8 cellular contexts compared by ENCODE assay signal in the genomic region with DNA sequence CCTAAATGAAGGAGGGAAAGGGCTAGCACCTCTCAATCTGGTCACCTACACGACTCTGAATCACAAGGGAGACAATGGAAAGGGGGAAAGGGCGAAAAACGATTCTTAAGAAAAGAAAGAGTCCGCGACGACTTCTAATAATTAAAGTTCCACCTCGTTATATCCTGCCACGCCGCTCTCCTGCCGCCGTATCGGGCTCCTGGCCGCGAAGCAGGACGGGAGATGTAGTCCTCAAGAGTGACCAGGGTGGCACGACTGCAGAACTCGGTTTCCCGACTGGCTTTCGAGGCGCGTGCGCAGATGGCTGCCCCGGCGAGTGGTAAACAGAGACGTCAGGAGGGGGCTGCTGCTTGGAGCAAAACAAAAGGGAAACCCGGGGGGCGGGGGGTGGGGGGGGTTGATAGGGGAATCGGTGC. TPM values are rescaled to one million over a fixed set of nuclear protein-coding genes. Genes with fewer than 3 reads are reported as not detected.
DNase-seq lines count a peak whose midpoint lies in the region; ATAC-seq and TF ChIP-seq lines count a peak whose summit lies in the region.

A gene with protein sequence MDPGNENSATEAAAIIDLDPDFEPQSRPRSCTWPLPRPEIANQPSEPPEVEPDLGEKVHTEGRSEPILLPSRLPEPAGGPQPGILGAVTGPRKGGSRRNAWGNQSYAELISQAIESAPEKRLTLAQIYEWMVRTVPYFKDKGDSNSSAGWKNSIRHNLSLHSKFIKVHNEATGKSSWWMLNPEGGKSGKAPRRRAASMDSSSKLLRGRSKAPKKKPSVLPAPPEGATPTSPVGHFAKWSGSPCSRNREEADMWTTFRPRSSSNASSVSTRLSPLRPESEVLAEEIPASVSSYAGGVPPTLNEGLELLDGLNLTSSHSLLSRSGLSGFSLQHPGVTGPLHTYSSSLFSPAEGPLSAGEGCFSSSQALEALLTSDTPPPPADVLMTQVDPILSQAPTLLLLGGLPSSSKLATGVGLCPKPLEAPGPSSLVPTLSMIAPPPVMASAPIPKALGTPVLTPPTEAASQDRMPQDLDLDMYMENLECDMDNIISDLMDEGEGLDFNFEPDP (plus strand): TSS at position 297 of the 416 bp plus-strand sequence. CDS start 678 bp downstream, outside the sequence.

- peaks cover 4% of the 10 kb centered on the region for H3K27me3 Mint-ChIP-seq in dendritic cell treated with granulocyte-macrophage colony-stimulating factor and Interleukin-4, amounts not matched to agents 40 ng/mL and 50 ng/mL, for 4 days

- intact Hi-C loops in dendritic cell treated with granulocyte-macrophage colony-stimulating factor and Interleukin-4, amounts not matched to agents 40 ng/mL and 50 ng/mL, for 4 days (cut with micrococcal nuclease): no loop called here
- intact Hi-C loops in right lobe of liver (cut with DNase I): no loop called here

- TF ChIP-seq CTCF in BE2C (IDR thresholded peaks at IDR 0.05; ENCODE audit: low read depth, low read length): no peak
- no peak for TF ChIP-seq CTCF in right lobe of liver (IDR thresholded peaks at IDR 0.05)

- WGBS in right lobe of liver (ENCODE audit: insufficient coverage, low coverage, low lambda C conversion rate, missing lambda C conversion rate): 10% methylated on average over 27 of the region's 28 CpGs

- H3K4me3 ChIP-seq in BE2C (ENCODE audit: low read depth, low read length) (peak within 1 kb of the TSS; percentile 74), right lobe of liver (peak within 1 kb of the TSS; percentile 39 to 59 (median 54))

- TF ChIP-seq POLR2A in right lobe of liver (IDR thresholded peaks at IDR 0.05): no peak

- no peaks in the 10 kb centered on the region for H3K9me3 Mint-ChIP-seq in dendritic cell treated with granulocyte-macrophage colony-stimulating factor and Interleukin-4, amounts not matched to agents 40 ng/mL and 50 ng/mL, for 4 days

- peak; percentile 82 for ATAC-seq in GM19324 (IDR thresholded peaks at IDR 0.05; ENCODE audit: low FRiP score, unreplicated experiment)
- ATAC-seq in HG03520 (IDR thresholded peaks at IDR 0.05; ENCODE audit: unreplicated experiment): peak; percentile 91
- peak; percentile 94 to 97 (median 96) for ATAC-seq in right lobe of liver

- no peaks in the 10 kb centered on the region for H3K4me1 ChIP-seq in BE2C
- H3K4me1 ChIP-seq in right lobe of liver: no peaks in the 10 kb centered on the region

- H3K27ac Mint-ChIP-seq in dendritic cell treated with granulocyte-macrophage colony-stimulating factor and Interleukin-4, amounts not matched to agents 40 ng/mL and 50 ng/mL, for 4 days: peak within 1 kb of the TSS; percentile 87

- peak within 1 kb of the TSS in 1 of 3 donors; percentile 34 for H3K27ac ChIP-seq in right lobe of liver

- peaks cover 9% of the 10 kb centered on the region for H3K4me1 Mint-ChIP-seq in dendritic cell treated with granulocyte-macrophage colony-stimulating factor and Interleukin-4, amounts not matched to agents 40 ng/mL and 50 ng/mL, for 4 days (ENCODE audit: low read depth)

- H3K27me3 ChIP-seq in BE2C (no peaks in the 10 kb centered on the region), right lobe of liver (no peaks in the 10 kb centered on the region)

- H3K9me3 ChIP-seq in BE2C (no peaks in the 10 kb centered on the region), right lobe of liver (no peaks in the 10 kb centered on the region)

- peaks cover 14% of the 10 kb centered on the region for H3K36me3 Mint-ChIP-seq in dendritic cell treated with granulocyte-macrophage colony-stimulating factor and Interleukin-4, amounts not matched to agents 40 ng/mL and 50 ng/mL, for 4 days (ENCODE audit: low read depth)

- peak within 1 kb of the TSS; percentile 92 for H3K4me3 Mint-ChIP-seq in dendritic cell treated with granulocyte-macrophage colony-stimulating factor and Interleukin-4, amounts not matched to agents 40 ng/mL and 50 ng/mL, for 4 days

- H3K36me3 ChIP-seq in BE2C (no peaks in the 10 kb centered on the region), right lobe of liver (no peaks in the 10 kb centered on the region)

- DNase-seq in BE2C (peak; percentile 87), NCI-H69 (lab: John Stamatoyannopoulos, UW) (peak; percentile 91), right lobe of liver (peak; percentile 93 to 95 (median 94))
- peak; percentile 86 for DNase-seq in activated CD4-positive, alpha-beta T cell treated with anti-CD3 and anti-CD28 coated beads, Interleukin-2, amount 50 U/mL, for 1 hour
- peak; percentile 88 for DNase-seq in stimulated activated CD4-positive, alpha-beta T cell treated with anti-CD3 and anti-CD28 coated beads, Interleukin-4, amount 100 ng/mL, for 24 hours

RNA-seq across cellular contexts. Expression of the gene that starts here (rescaled TPM):
- 13.3 TPM for polyA plus RNA-seq in BE2C (2012; ENCODE audit: insufficient read depth, insufficient read length, low read depth)
- 10 to 100 TPM in 2 of 6 experiments, 1 to 10 TPM in 4; 5.2 to 12.1 (median 8.5) TPM for total RNA-seq in right lobe of liver
